ENCODE assay signal across 1 cellular context in genomic region chr11:5258543-5259262, GRCh38.
TF ChIP-seq lines count a peak whose summit lies in the region.

No MANE protein-coding gene starts in this region.

TF ChIP-seq in K562, 482 proteins besides CTCF, POLR2A, EP300 and RAD21 (continued from another document and continues in another):
- TF ChIP-seq CEBPB (tag; IDR thresholded peaks at IDR 0.05) (no peak), NR4A1 (CRISPR knock-in tag; IDR thresholded peaks at IDR 0.05) (no peak), NR4A1 (tag; IDR thresholded peaks at IDR 0.05) (no peak; the same call in 1 of the 2 replicates), TAF9B (IDR thresholded peaks at IDR 0.05; ENCODE audit: partially characterized antibody) (peak; percentile 15), ZNF592 (IDR thresholded peaks at IDR 0.05) (peak; percentile 92), BACH1 (tag; IDR thresholded peaks at IDR 0.05) (peak; percentile 22; the same call in 1 of the 2 replicates), HSF4 (CRISPR knock-in tag; IDR thresholded peaks at IDR 0.05; ENCODE audit: borderline replicate concordance) (0 out of 2 replicates have a peak, but pooled peaks have one; percentile 22), HMG20B (CRISPR knock-in tag; IDR thresholded peaks at IDR 0.05) (no peak), SREBF2 (CRISPR knock-in tag; IDR thresholded peaks at IDR 0.05) (no peak), MAX (CRISPR knock-in tag; IDR thresholded peaks at IDR 0.05) (peak; percentile 85), SAP30 (IDR thresholded peaks at IDR 0.05; ENCODE audit: borderline replicate concordance, insufficient read depth, low read depth, low read length, poor library complexity, severe bottlenecking) (no peak), ETS1 (conservative IDR thresholded peaks at IDR 0.05; ENCODE audit: control insufficient read depth, low read depth, low read length) (no peak), GTF2E2 (tag; IDR thresholded peaks at IDR 0.05) (0 out of 2 replicates have a peak, but pooled peaks have one; percentile 39), TRIM24 (IDR thresholded peaks at IDR 0.05) (0 out of 4 replicates have a peak, but pooled peaks of 1 of the 2 experiments have one; percentile 57), RBFOX2 (IDR thresholded peaks at IDR 0.05; ENCODE audit: low read depth, low read length) (0 out of 2 replicates have a peak, but pooled peaks have one; percentile 17), ESRRA (IDR thresholded peaks at IDR 0.05; ENCODE audit: borderline replicate concordance, low read depth) (0 out of 2 replicates have a peak, but pooled peaks have one; percentile 48), BRD4 (IDR thresholded peaks at IDR 0.05) (no peak), EP400 (IDR thresholded peaks at IDR 0.05) (no peak; the same call in 1 of the 2 replicates), NR2C2 (CRISPR knock-in tag; IDR thresholded peaks at IDR 0.05) (0 out of 2 replicates have a peak, but pooled peaks have one; percentile 30), NR2C2 (tag; IDR thresholded peaks at IDR 0.05) (peak; percentile 85), ARHGAP35 (IDR thresholded peaks at IDR 0.05; ENCODE audit: partially characterized antibody) (no peak), PCBP2 (IDR thresholded peaks at IDR 0.05; ENCODE audit: low read depth, low read length, poor library complexity, severe bottlenecking) (no peak), HCFC1 (IDR thresholded peaks at IDR 0.05; ENCODE audit: low read depth, low read length) (no peak), HMBOX1 (IDR thresholded peaks at IDR 0.05) (peak; percentile 84), ARID1B (IDR thresholded peaks at IDR 0.05) (peak; percentile 58; the same call in 1 of the 2 replicates), KLF16 (IDR thresholded peaks at IDR 0.05) (0 out of 2 replicates have a peak, but pooled peaks have one; percentile 43), NFXL1 (CRISPR knock-in tag; IDR thresholded peaks at IDR 0.05) (no peak), KLF6 (CRISPR knock-in tag; IDR thresholded peaks at IDR 0.05; ENCODE audit: borderline replicate concordance) (peak; percentile 66; the same call in 1 of the 2 replicates), MTA1 (IDR thresholded peaks at IDR 0.05; ENCODE audit: borderline replicate concordance) (peak; percentile 22; the same call in 1 of the 2 replicates), ZNF175 (CRISPR knock-in tag; IDR thresholded peaks at IDR 0.05; ENCODE audit: low read depth) (peak; percentile 73; the same call in 1 of the 2 replicates), ATF3 (IDR thresholded peaks at IDR 0.05) (peak; percentile 39; the same call in 1 of the 2 replicates), ATF3 (CRISPR knock-in tag; conservative IDR thresholded peaks at IDR 0.05) (no peak), E2F6 (IDR thresholded peaks at IDR 0.05; ENCODE audit: borderline replicate concordance in 1 of 2, extremely low read depth in 1 of 2, insufficient read depth in 1 of 2, insufficient read length in 1 of 2, low read depth in 1 of 2, low read length in 1 of 2, poor library complexity in 1 of 2, severe bottlenecking in 1 of 2) (peak; percentile 84 to 88), NFIX (CRISPR knock-in tag; IDR thresholded peaks at IDR 0.05; ENCODE audit: low read depth) (0 out of 2 replicates have a peak, but pooled peaks have one; percentile 18), BHLHE40 (IDR thresholded peaks at IDR 0.05; ENCODE audit: low read length) (peak; percentile 94), GMEB1 (CRISPR knock-in tag; IDR thresholded peaks at IDR 0.05) (peak; percentile 19; the same call in 1 of the 2 replicates), ZNF583 (CRISPR knock-in tag; IDR thresholded peaks at IDR 0.05) (peak; percentile 57; the same call in 1 of the 2 replicates), SIN3B (IDR thresholded peaks at IDR 0.05; ENCODE audit: low read depth) (no peak), CHAMP1 (IDR thresholded peaks at IDR 0.05) (peak; percentile 54; the same call in 1 of the 2 replicates), ZNF589 (CRISPR knock-in tag; IDR thresholded peaks at IDR 0.05; ENCODE audit: low read depth) (peak; percentile 68; the same call in 1 of the 2 replicates), CC2D1A (IDR thresholded peaks at IDR 0.05) (0 out of 2 replicates have a peak, but pooled peaks have one; percentile 14), HMGN3 (IDR thresholded peaks at IDR 0.05; ENCODE audit: borderline replicate concordance, extremely low read depth, insufficient read length, low read depth, low read length) (no peak), NR2C1 (IDR thresholded peaks at IDR 0.05) (peak; percentile 76), NR2C1 (tag; IDR thresholded peaks at IDR 0.05) (peak; percentile 92), ZNF766 (CRISPR knock-in tag; conservative IDR thresholded peaks at IDR 0.05) (0 out of 2 replicates have a peak, but pooled peaks have one; percentile 62), MAFG (tag; conservative IDR thresholded peaks at IDR 0.05) (peak; percentile 65), SREBF1 (IDR thresholded peaks at IDR 0.05; ENCODE audit: borderline replicate concordance, low read depth, low read length) (no peak), ZNF316 (IDR thresholded peaks at IDR 0.05) (peak; percentile 72), TFAP4 (CRISPR knock-in tag; IDR thresholded peaks at IDR 0.05; ENCODE audit: borderline replicate concordance) (peak; percentile 52; the same call in 1 of the 2 replicates), ZNF707 (CRISPR knock-in tag; conservative IDR thresholded peaks at IDR 0.05) (no peak), E2F1 (CRISPR knock-in tag; IDR thresholded peaks at IDR 0.05) (no peak), RAD51 (IDR thresholded peaks at IDR 0.05; ENCODE audit: borderline replicate concordance, low read depth) (peak; percentile 98), RNF2 (IDR thresholded peaks at IDR 0.05) (peak; percentile 59), ZNF740 (CRISPR knock-in tag; IDR thresholded peaks at IDR 0.05) (no peak), ZNF740 (tag; IDR thresholded peaks at IDR 0.05) (peak in 1 of 2 experiments; percentile 43; a peak in 1 of 4 replicates)
